In the genomic region with DNA sequence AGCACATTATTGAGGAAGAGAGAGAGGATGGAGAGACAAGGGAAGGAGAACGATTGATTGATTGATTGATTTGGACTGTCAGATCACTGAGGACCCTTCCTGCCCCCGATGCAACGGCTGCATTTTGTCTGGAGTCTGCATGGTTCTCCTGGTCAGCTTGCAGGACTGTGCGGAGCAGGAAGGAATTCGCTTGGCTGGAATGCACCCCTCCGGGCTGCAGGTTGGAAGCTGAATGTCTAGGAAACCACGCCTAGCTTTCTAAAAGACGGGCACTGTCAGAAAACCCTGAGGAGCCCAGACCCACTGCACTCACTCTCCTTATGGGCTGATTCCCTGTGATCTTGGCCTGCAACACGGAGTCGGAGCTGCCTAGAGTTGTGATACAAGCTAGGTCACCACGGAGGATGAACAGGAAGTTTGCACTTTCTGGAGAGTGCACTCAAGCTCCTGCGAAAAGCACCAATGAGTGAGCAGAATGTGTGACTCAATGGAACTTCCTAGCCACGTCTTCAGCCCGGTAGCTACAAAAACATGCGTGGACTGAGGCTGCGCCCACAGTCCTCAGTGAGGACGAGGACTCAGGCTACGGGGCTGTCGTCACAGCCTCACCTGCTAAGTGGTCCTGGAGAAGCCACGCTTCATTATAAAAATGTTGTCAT, we compare ENCODE assay signal across 33 cellular contexts. TPM values are rescaled to one million over a fixed set of nuclear protein-coding genes. Genes with fewer than 3 reads are reported as not detected.
DNase-seq lines count a peak whose midpoint lies in the region; ATAC-seq, FAIRE-seq and TF ChIP-seq lines count a peak whose summit lies in the region.
"Had no signal": no experiment of that assay in that cellular context is flagged by ENCODE, and none has a peak within 500 bp of the region (broad histone marks: within the 10 kb centered on the region; RNA-seq: fewer than 3 reads in every experiment).

No MANE protein-coding gene starts in this region.

- no peaks in the 10 kb centered on the region for H3K9me3 Mint-ChIP-seq in neural progenitor cell
- H3K9me3 Mint-ChIP-seq: CD4-positive, alpha-beta memory T cell had no signal

- peaks cover 52% of the 10 kb centered on the region for H3K4me1 Mint-ChIP-seq in neural progenitor cell
- H3K4me1 Mint-ChIP-seq: CD4-positive, alpha-beta memory T cell had no signal

- TF ChIP-seq POLR2A in H1 (IDR thresholded peaks at IDR 0.05; ENCODE audit: control extremely low read depth in 1 of 2, low read depth in 2 of 2, low read length in 2 of 2) (no peak), gastroesophageal sphincter (IDR thresholded peaks at IDR 0.05) (no peak)

- H3K56ac ChIP-seq in H1 (replicated peaks; ENCODE audit: insufficient read length, low read depth, low read length): no peak overlapping the region

- H3K9ac ChIP-seq in H1 (replicated peaks in 1 of 4; ENCODE audit: extremely low read depth in 1 of 4, low read depth in 3 of 4, low read length in 3 of 4) (no peak overlapping the region), neural progenitor cell (no peak overlapping the region)

- H3K79me1 ChIP-seq in H1 (ENCODE audit: low read depth, low read length): no peaks in the 10 kb centered on the region

- H3K27me3 ChIP-seq in H1 (replicated peaks in 1 of 4; ENCODE audit: control insufficient read depth in 3 of 4, extremely low read depth in 1 of 4, insufficient read depth in 3 of 4, low read length in 3 of 4) (peaks cover 0 to 9% (median 4%) of the 10 kb centered on the region in 4 experiments; a peak in 6 of 7 replicates), neural progenitor cell (peaks cover 37% of the 10 kb centered on the region), gastroesophageal sphincter (peaks cover 17% of the 10 kb centered on the region)

- H4K20me1 ChIP-seq in H1 (replicated peaks in 1 of 2; ENCODE audit: control insufficient read depth in 1 of 2, insufficient read depth in 2 of 2, low read length in 2 of 2) (no peaks in the 10 kb centered on the region), neural progenitor cell (ENCODE audit: low read depth) (no peaks in the 10 kb centered on the region)

- peaks cover 11% of the 10 kb centered on the region for H3K27me3 Mint-ChIP-seq in neural progenitor cell (ENCODE audit: insufficient read depth, low read depth)

- H4K5ac ChIP-seq in H1 (ENCODE audit: insufficient read length, low read depth, low read length): no peak overlapping the region

- no peak overlapping the region for H3K27ac Mint-ChIP-seq in neural progenitor cell
- H3K27ac Mint-ChIP-seq: HFFc6 had no signal

- no peaks in the 10 kb centered on the region for H3K79me2 ChIP-seq in H1 (ENCODE audit: control insufficient read depth in 1 of 2, insufficient read depth in 2 of 2, low read length in 2 of 2)
- no peaks in the 10 kb centered on the region for H3K79me2 ChIP-seq in neural progenitor cell (ENCODE audit: low read depth)

- H3K27ac ChIP-seq in H1 (ENCODE audit: low read depth, low read length): no peak overlapping the region
- no peak overlapping the region for H3K27ac ChIP-seq in neural progenitor cell
- H3K27ac ChIP-seq in gastroesophageal sphincter: no peak overlapping the region
- H3K27ac ChIP-seq: PC-9, SJCRH30 had no signal

- 81% methylated on average over 20 of the region's 20 CpGs; no CpG with 5 or more reads in 1 of the 2 experiments for WGBS in H1 (ENCODE audit: extremely low coverage in 1 of 2, insufficient coverage in 1 of 2, insufficient read length in 1 of 2, insufficient replicate concordance in 2 of 2, low coverage in 1 of 2, low lambda C conversion rate in 2 of 2, missing lambda C conversion rate in 1 of 2), 2 experiments
- 65% methylated on average over 5 of the region's 20 CpGs; no CpG with 5 or more reads in 1 of the 2 donors for WGBS in gastroesophageal sphincter (ENCODE audit: low coverage in 1 of 2), 2 donors

- TF ChIP-seq CTCF in H1 (IDR thresholded peaks at IDR 0.05; ENCODE audit: control extremely low read depth in 1 of 3, insufficient read depth in 1 of 3, low read depth in 1 of 3, low read length in 3 of 3) (no peak), neural progenitor cell (IDR thresholded peaks at IDR 0.05) (no peak), gastroesophageal sphincter (IDR thresholded peaks at IDR 0.05) (no peak)

- H3K14ac ChIP-seq in H1 (ENCODE audit: insufficient read length): no peak overlapping the region

- H3K4ac ChIP-seq in H1 (replicated peaks; ENCODE audit: insufficient read length, low read depth, low read length): no peak overlapping the region

- H4K8ac ChIP-seq in H1 (ENCODE audit: extremely low read depth, insufficient read depth, low read length): no peak overlapping the region

- no peak overlapping the region for H2AFZ ChIP-seq in H1 (ENCODE audit: low read length)
- no peak overlapping the region for H2AFZ ChIP-seq in neural progenitor cell (replicated peaks)
- H2AFZ ChIP-seq: PC-9 had no signal

- H3K4me2 ChIP-seq in H1 (ENCODE audit: insufficient read depth in 1 of 2, low read depth in 2 of 2, low read length in 2 of 2) (no peak overlapping the region), neural progenitor cell (no peak overlapping the region)
- H3K4me2 ChIP-seq: A549, PC-9 had no signal

- H3K4me1 ChIP-seq in H1 (replicated peaks in 1 of 4; ENCODE audit: control insufficient read depth in 3 of 4, insufficient read depth in 4 of 4, low read length in 3 of 4) (peaks cover 4 to 14% (median 8%) of the 10 kb centered on the region in 4 experiments), neural progenitor cell (peaks cover 19% of the 10 kb centered on the region), gastroesophageal sphincter (no peaks in the 10 kb centered on the region)
- H3K4me1 ChIP-seq: SJCRH30 had no signal

- H2BK5ac ChIP-seq in H1 (ENCODE audit: low read depth, low read length): no peak overlapping the region

- TF ChIP-seq RAD21 in H1 (IDR thresholded peaks at IDR 0.05 in 1 of 2, conservative IDR thresholded peaks at IDR 0.05 in 1 of 2; ENCODE audit: low read depth in 2 of 2, low read length in 2 of 2): no peak

- H2AK5ac ChIP-seq in H1 (ENCODE audit: low read depth, low read length): no peak overlapping the region

- CTCF ChIA-PET in HEK293T (lab: Yijun Ruan, JAX): no interaction called here
- CTCF ChIA-PET in H1 (lab: Charles Lee; ENCODE audit: partially characterized antibody): interaction anchor here (0.8 to 2.2 kb wide), 4 partner anchors 10 to 83 kb away, joined by 3 to 8 read pairs (median 4); no protein-coding TSS in a partner anchor

- H3K23ac ChIP-seq in H1 (ENCODE audit: insufficient read length): no peak overlapping the region

- 0 out of 2 replicates have a peak overlapping the region, but pooled peaks have one; percentile 27 for H2BK12ac ChIP-seq in H1 (ENCODE audit: low read depth, low read length)

- no peak overlapping the region for H3K18ac ChIP-seq in H1 (ENCODE audit: extremely low read depth, low read length)

- no peak overlapping the region for H2BK15ac ChIP-seq in H1 (ENCODE audit: low read length)

- DNase-seq in HEK293T (ENCODE audit: extremely low spot score) (no peak), H1 (ENCODE audit: low read depth in 1 of 2, low spot score in 2 of 2) (no peak), neural progenitor cell (ENCODE audit: low spot score) (peak; percentile 47), NCI-H2029 treated with DMSO at 0.1 percent for 48 hours (lab: John Stamatoyannopoulos, UW) (no peak), dedifferentiated amniotic fluid mesenchymal stem cell (ENCODE audit: extremely low spot score) (no peak), D341Med (ENCODE audit: low spot score) (no peak)
- DNase-seq: C1 segment of cervical spinal cord; CD4-positive, alpha-beta memory T cell; COR-L47; DMS79; EL; GF-D8; HFFc6; KBM-7; MV-4-11; NCI-H1105; NCI-H1436 treated with DMSO at 0.1 percent for 48 hours; NCI-H187 treated with DMSO at 0.1 percent for 48 hours; NCI-H446 treated with DMSO at 0.1 percent for 48 hours; NCI-H526; NCI-H82; NK-92 treated with Interleukin-12 subunit alpha and Interleukin-12 subunit beta, amount 100 ng/mL, for 24 hours; PC-9; SJCRH30 had no signal

- H4K91ac ChIP-seq in H1 (replicated peaks; ENCODE audit: insufficient read length, low read length): peak overlapping the region; percentile 31

- no peak for TF ChIP-seq EP300 in H1 (IDR thresholded peaks at IDR 0.05; ENCODE audit: borderline replicate concordance in 1 of 2, low read depth in 2 of 2, low read length in 2 of 2)
- no peak for TF ChIP-seq EP300 in gastroesophageal sphincter (IDR thresholded peaks at IDR 0.05)

- H2BK20ac ChIP-seq in H1 (ENCODE audit: low read length): no peak overlapping the region; the same call in 1 of the 2 replicates

- POLR2A ChIA-PET in HEK293T (lab: Yijun Ruan, JAX): no interaction called here
- POLR2A ChIA-PET in H1 (lab: Charles Lee; ENCODE audit: partially characterized antibody): interaction anchor here (1.0 to 2.1 kb wide), 2 partner anchors 15 to 27 kb away, joined by 3 to 7 read pairs; partner anchors contain the start of gene DACT2

- H3K36me3 Mint-ChIP-seq in neural progenitor cell: no peaks in the 10 kb centered on the region
- H3K36me3 Mint-ChIP-seq: CD4-positive, alpha-beta memory T cell had no signal

- H2BK120ac ChIP-seq in H1 (replicated peaks; ENCODE audit: low read depth, low read length): no peak overlapping the region

- no peak for ATAC-seq in gastroesophageal sphincter
- ATAC-seq: A549, Right ventricle myocardium inferior, SK-N-SH treated with all-trans-retinoic acid at 6 μM for 48 hours had no signal

- peaks cover 0 to 8% (median 0%) of the 10 kb centered on the region in 4 experiments; a peak in 2 of 8 replicates for H3K36me3 ChIP-seq in H1 (ENCODE audit: control insufficient read depth in 2 of 4, insufficient read depth in 4 of 4, low read length in 3 of 4)
- no peaks in the 10 kb centered on the region for H3K36me3 ChIP-seq in neural progenitor cell
- no peaks in the 10 kb centered on the region for H3K36me3 ChIP-seq in gastroesophageal sphincter
- H3K36me3 ChIP-seq: SJCRH30 had no signal

- H3K9me3 ChIP-seq in H1 (ENCODE audit: insufficient read depth in 2 of 2, low read depth in 1 of 2, low read length in 1 of 2): no peaks in the 10 kb centered on the region
- no peaks in the 10 kb centered on the region for H3K9me3 ChIP-seq in neural progenitor cell (ENCODE audit: low read depth)
- no peaks in the 10 kb centered on the region for H3K9me3 ChIP-seq in gastroesophageal sphincter
- H3K9me3 ChIP-seq: A549, SJCRH30 had no signal

- no peaks in the 10 kb centered on the region for H3K23me2 ChIP-seq in H1 (ENCODE audit: low read depth, low read length)

- FAIRE-seq in H1 (lab: Jason Lieb, UNC): no peak
- FAIRE-seq: A549, GM12891, H54 had no signal

- H3F3A ChIP-seq in neural progenitor cell (ENCODE audit: low read depth): peaks cover 20% of the 10 kb centered on the region

- H3K4me3 ChIP-seq in H1 (ENCODE audit: extremely low read depth in 1 of 4, insufficient read depth in 2 of 4, low read depth in 3 of 4, low read length in 4 of 4) (no peak overlapping the region), neural progenitor cell (no peak overlapping the region), gastroesophageal sphincter (no peak overlapping the region)
- H3K4me3 ChIP-seq: A549, PC-9, SJCRH30 had no signal

- peak overlapping the region; percentile 4 for H3K4me3 Mint-ChIP-seq in neural progenitor cell
- H3K4me3 Mint-ChIP-seq: CD4-positive, alpha-beta memory T cell; HFFc6 had no signal

RNA-seq across cellular contexts. Expression of gene DACT2, which starts 14.4 kb away (rescaled TPM):
- total RNA-seq in H1 (2021; fragmentation: NEBNext Ultra II Directional; extraction: Animal tissue kit (Norgen Biotek cat#: 25700)): 3.1 and 3.9 TPM in 2 replicates
- 2.9 and 4.8 TPM in 2 replicates for polyA plus RNA-seq in H1 (2011; rRNA removed)
- polyA plus RNA-seq in H1 (2011; cell fraction: cytosol; rRNA removed): 3.4 TPM
- polyA plus RNA-seq in H1 (2011; cell fraction: nucleus; rRNA removed): 5.3 TPM
- 2.8 to 3.8 TPM (median 3.2 TPM) in 4 replicates for polyA plus RNA-seq in H1 (2012, experiment 1 of 2)
- polyA plus RNA-seq in H1 (2012, experiment 2 of 2): 3.5 TPM
- polyA plus RNA-seq in H1 (2013, experiment 1 of 2): 1.6 TPM
- 1.6 TPM for polyA plus RNA-seq in H1 (2013, experiment 2 of 2)
- polyA minus RNA-seq in H1 (2011; rRNA and poly(A)+ RNA removed): 1.1 and 1.6 TPM in 2 replicates
- 4.1 TPM for polyA minus RNA-seq in H1 (2011; cell fraction: cytosol; rRNA and poly(A)+ RNA removed)
- 2.1 TPM for polyA minus RNA-seq in H1 (2011; cell fraction: nucleus; rRNA and poly(A)+ RNA removed)
- total RNA-seq in neural progenitor cell (ENCODE audit: low replicate concordance) (0.36 and 5.5 TPM in 2 replicates), gastroesophageal sphincter (1 to 10 TPM in 2 of 4 donors, under 1 TPM in 2; 0.54 to 4.3 (median 1.5) TPM)
- total RNA-seq: CD4-positive, alpha-beta memory T cell; HFFc6; LHCN-M2; MCF 10A; PC-9; RPMI7951; SJCRH30 had no signal
- polyA plus RNA-seq: CD4-positive, alpha-beta memory T cell had no signal
